In the genomic region with DNA sequence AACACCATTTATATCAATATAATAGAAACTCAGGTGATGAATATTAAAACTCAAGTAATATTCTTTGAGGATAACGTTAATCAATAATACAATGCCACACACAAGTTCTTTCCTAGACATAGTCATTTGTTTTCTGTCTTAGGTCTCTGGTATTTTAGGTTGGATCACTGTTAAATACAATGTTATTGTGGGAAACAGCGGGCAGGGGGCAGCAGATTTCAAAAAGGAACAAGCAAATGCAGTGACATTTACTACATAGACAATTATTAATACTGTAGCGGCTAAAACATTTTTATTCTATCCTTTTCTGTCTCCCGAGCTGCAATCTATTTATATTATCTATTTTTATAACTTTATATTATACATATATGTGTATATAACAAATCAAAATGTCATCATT, we compare ENCODE assay signal across 8 cellular contexts.
A peak's percentile ranks its signal among the peaks of the same experiment; 100 is the strongest.
DNase-seq lines count a peak whose midpoint lies in the region; ATAC-seq and TF ChIP-seq lines count a peak whose summit lies in the region.

No MANE protein-coding gene starts in this region.

- H3K4me3 ChIP-seq in OCI-LY3 (ENCODE audit: low read length) (no peak overlapping the region), epithelial cell of esophagus (ENCODE audit: low read length) (no peak overlapping the region), psoas muscle (no peak overlapping the region), coronary artery (no peak overlapping the region)

- ATAC-seq in HG03097 (IDR thresholded peaks at IDR 0.05; ENCODE audit: low FRiP score, unreplicated experiment) = peak; percentile 61
- no peak for ATAC-seq in psoas muscle
- ATAC-seq in GM21526 (IDR thresholded peaks at IDR 0.05; ENCODE audit: low FRiP score, unreplicated experiment) = no peak

- no peaks in the 10 kb centered on the region for H3K79me2 ChIP-seq in OCI-LY3 (ENCODE audit: low read length)

- in situ Hi-C loops in GM13976 (cut with MboI; ENCODE audit: low sequenced_read_pairs, unreplicated experiment) = loop anchor here (25.0 kb wide), 1 partner anchor 582 kb away; no protein-coding TSS in a partner anchor

- H3K27me3 ChIP-seq in OCI-LY3 (ENCODE audit: low read depth, low read length) (no peaks in the 10 kb centered on the region), psoas muscle (ENCODE audit: insufficient read depth in 3 of 3, low read length in 2 of 3) (no peaks in the 10 kb centered on the region)

- H3K4me2 ChIP-seq in OCI-LY3 (ENCODE audit: low read length) = no peak overlapping the region

- no peak overlapping the region for H3K9ac ChIP-seq in OCI-LY3 (ENCODE audit: low read length)

- 18 to 30% (median 27%) methylated on average over 4 of the region's 4 CpGs for WGBS in psoas muscle, 3 donors

- H4K20me1 ChIP-seq in OCI-LY3 (ENCODE audit: insufficient read depth, low read length) = no peaks in the 10 kb centered on the region

- DNase-seq in AG08395 (ENCODE audit: low spot score) (peak; percentile 48), GM13976 (ENCODE audit: low spot score) (peak; percentile 63), epithelial cell of esophagus (ENCODE audit: low read depth) (peak; percentile 34), psoas muscle (peak in 1 of 2 donors; percentile 11), coronary artery (ENCODE audit: low spot score) (no peak)

- intact Hi-C loops in psoas muscle (cut with DNase I) = no loop called here

- TF ChIP-seq CTCF in GM13976 (IDR thresholded peaks at IDR 0.05; ENCODE audit: borderline replicate concordance, control extremely low read depth, extremely low read depth, insufficient read depth, missing control alignments) (peak; percentile 26), OCI-LY3 (IDR thresholded peaks at IDR 0.05; ENCODE audit: low read depth, low read length) (peak; percentile 48), epithelial cell of esophagus (IDR thresholded peaks at IDR 0.05; ENCODE audit: insufficient read depth, low read depth, low read length, missing control alignments) (peak; percentile 49), psoas muscle (IDR thresholded peaks at IDR 0.05) (peak; percentile 23), coronary artery (IDR thresholded peaks at IDR 0.05) (no peak)

- no peak overlapping the region for H2AFZ ChIP-seq in OCI-LY3 (ENCODE audit: low read depth, low read length)

- H3K36me3 ChIP-seq in OCI-LY3 (replicated peaks; ENCODE audit: low read depth, low read length) = no peaks in the 10 kb centered on the region
- no peaks in the 10 kb centered on the region for H3K36me3 ChIP-seq in psoas muscle (ENCODE audit: insufficient read depth in 1 of 2, low read depth in 1 of 2)

- no peaks in the 10 kb centered on the region for H3K4me1 ChIP-seq in OCI-LY3 (ENCODE audit: low read length)
- no peaks in the 10 kb centered on the region for H3K4me1 ChIP-seq in psoas muscle

- no peaks in the 10 kb centered on the region for H3K9me3 ChIP-seq in OCI-LY3 (ENCODE audit: insufficient read depth, low read length)
- H3K9me3 ChIP-seq in psoas muscle = no peaks in the 10 kb centered on the region

- H3K27ac ChIP-seq in OCI-LY3 (ENCODE audit: low read length) (no peak overlapping the region), psoas muscle (no peak overlapping the region), coronary artery (no peak overlapping the region)
